Comparison of ENCODE assay signal across 8 cellular contexts in genomic region chr5:72234265-72234700, GRCh38.
DNase-seq lines count a peak whose midpoint lies in the region; ATAC-seq and TF ChIP-seq lines count a peak whose summit lies in the region.

No MANE protein-coding gene starts in this region.

- no peak overlapping the region for H2BK12ac ChIP-seq in neuronal stem cell (ENCODE audit: low read length)

- H2AK5ac ChIP-seq in neuronal stem cell (ENCODE audit: low read depth, low read length): no peak overlapping the region

- DNase-seq in EL: peak; percentile 73
- peak; percentile 8 for DNase-seq in T-helper 22 cell (ENCODE audit: low read depth)
- DNase-seq in kidney glomerular epithelial cell (lab: John Stamatoyannopoulos, UW): peak; percentile 55
- no peak for DNase-seq in neuronal stem cell (ENCODE audit: low spot score)
- DNase-seq in testis: no peak
- DNase-seq in posterior cingulate gyrus: no peak

- intact Hi-C loops in testis (cut with DNase I; ENCODE audit: low total_unique reads) (no loop called here), posterior cingulate gyrus (cut with DNase I) (no loop called here)

- no peak overlapping the region for H2BK15ac ChIP-seq in neuronal stem cell (ENCODE audit: low read length)

- H2BK5ac ChIP-seq in neuronal stem cell (ENCODE audit: low read length): no peak overlapping the region

- H4K8ac ChIP-seq in neuronal stem cell (ENCODE audit: low read depth, low read length): no peak overlapping the region

- H3K18ac ChIP-seq in neuronal stem cell (ENCODE audit: low read length): no peak overlapping the region

- no peak for TF ChIP-seq CTCF in testis (IDR thresholded peaks at IDR 0.05)

- H3K14ac ChIP-seq in neuronal stem cell (ENCODE audit: low read length): no peak overlapping the region

- ATAC-seq in GM19351 (IDR thresholded peaks at IDR 0.05; ENCODE audit: unreplicated experiment) (peak; percentile 90), HG03378 (IDR thresholded peaks at IDR 0.05; ENCODE audit: unreplicated experiment) (peak; percentile 91)

- H3K27ac ChIP-seq in neuronal stem cell (replicated peaks; ENCODE audit: low read length): no peak overlapping the region
- no peak overlapping the region for H3K27ac ChIP-seq in testis

- no peaks in the 10 kb centered on the region for H3K79me1 ChIP-seq in neuronal stem cell (ENCODE audit: low read depth, low read length)

- TF ChIP-seq POLR2A in testis (IDR thresholded peaks at IDR 0.05): no peak

- no peak overlapping the region for H3K23ac ChIP-seq in neuronal stem cell (ENCODE audit: low read depth, low read length, poor library complexity)

- no peak overlapping the region for H3K4me3 ChIP-seq in neuronal stem cell (ENCODE audit: low read length in 2 of 2)
- H3K4me3 ChIP-seq in testis: no peak overlapping the region

- H3K4me1 ChIP-seq in neuronal stem cell (ENCODE audit: control insufficient read depth in 2 of 2, insufficient read depth in 1 of 2, low read depth in 1 of 2, low read length in 2 of 2) (peaks cover 4 to 8% of the 10 kb centered on the region in 2 donors), testis (no peaks in the 10 kb centered on the region)

- no peak overlapping the region for H3K4me2 ChIP-seq in neuronal stem cell (ENCODE audit: insufficient read depth, low read length, poor library complexity, severe bottlenecking)

- H3K9me3 ChIP-seq in neuronal stem cell (replicated peaks in 1 of 2; ENCODE audit: control insufficient read depth in 2 of 2, insufficient read depth in 1 of 2, low read depth in 1 of 2, low read length in 2 of 2) (no peaks in the 10 kb centered on the region), testis (no peaks in the 10 kb centered on the region)

- H2AFZ ChIP-seq in neuronal stem cell (ENCODE audit: low read length): no peak overlapping the region

- no peak overlapping the region for H3K9ac ChIP-seq in neuronal stem cell (ENCODE audit: low read depth, low read length, poor library complexity)

- no peak overlapping the region for H4K91ac ChIP-seq in neuronal stem cell (ENCODE audit: low read depth, low read length, poor library complexity)

- H3K36me3 ChIP-seq in neuronal stem cell (replicated peaks in 1 of 2; ENCODE audit: control insufficient read depth in 2 of 2, insufficient read depth in 2 of 2, low read length in 2 of 2): peaks cover 8 to 60% of the 10 kb centered on the region in 2 donors
- H3K36me3 ChIP-seq in testis (ENCODE audit: low read depth, missing control alignments): no peaks in the 10 kb centered on the region

- H3K27me3 ChIP-seq in neuronal stem cell (ENCODE audit: control insufficient read depth in 3 of 3, insufficient read depth in 3 of 3, low read depth in 1 of 3, low read length in 3 of 3): no peaks in the 10 kb centered on the region
- no peaks in the 10 kb centered on the region for H3K27me3 ChIP-seq in testis

- H2BK120ac ChIP-seq in neuronal stem cell (ENCODE audit: low read depth, low read length): no peak overlapping the region

- H3K4ac ChIP-seq in neuronal stem cell (ENCODE audit: low read length): no peak overlapping the region

Comparison
In these comparisons a context has a peak if more than half of its experiments do, and no peak if none do; other contexts are left out.
1. DNase-seq: peak in EL (single experiment), T-helper 22 cell (single experiment) and kidney glomerular epithelial cell (single experiment); none in neuronal stem cell (single experiment), testis (single experiment) and posterior cingulate gyrus (0 of 10).